Comparison of ENCODE assay signal across 21 cellular contexts in the genomic region with DNA sequence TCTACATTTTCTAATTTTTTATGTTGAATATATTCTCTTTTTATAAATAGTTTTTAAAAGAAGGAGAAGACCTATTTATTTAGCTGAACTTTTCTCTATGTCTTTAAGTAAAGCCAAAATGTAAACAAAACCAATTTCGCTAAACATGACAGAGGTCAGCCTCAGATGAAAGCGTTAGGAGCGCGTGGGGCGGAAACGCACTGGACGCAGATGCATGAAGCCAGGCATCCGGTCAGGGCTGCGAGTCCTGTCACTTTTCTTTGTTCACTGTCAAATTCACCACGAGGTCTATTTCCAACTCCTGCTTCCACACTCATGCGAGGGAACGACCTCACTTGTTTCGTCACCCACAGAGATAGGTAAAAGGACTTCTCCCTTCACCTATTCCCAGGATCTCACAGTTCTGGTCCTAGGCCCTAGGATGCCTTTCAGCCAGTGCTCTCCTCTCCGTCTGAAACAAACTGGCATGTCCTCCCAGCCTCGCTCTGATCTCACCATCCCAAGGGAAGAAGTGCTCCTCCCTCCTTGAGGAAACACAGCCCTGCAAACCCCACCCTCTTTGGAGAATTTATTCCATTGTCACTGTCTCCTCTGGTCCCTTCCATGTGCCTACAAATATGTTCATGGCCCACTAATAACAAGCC. TPM values are rescaled to one million over a fixed set of nuclear protein-coding genes. Genes with fewer than 3 reads are reported as not detected.
A peak's percentile ranks its signal among the peaks of the same experiment; 100 is the strongest.
DNase-seq lines count a peak whose midpoint lies in the region; ATAC-seq, FAIRE-seq and TF ChIP-seq lines count a peak whose summit lies in the region.
"Had no signal": no experiment of that assay in that cellular context is flagged by ENCODE, and none has a peak within 500 bp of the region (broad histone marks: within the 10 kb centered on the region; RNA-seq: fewer than 3 reads in every experiment).

No MANE protein-coding gene starts in this region.

- no peaks in the 10 kb centered on the region for H3K27me3 Mint-ChIP-seq in osteocyte (ENCODE audit: unreplicated experiment)
- H3K27me3 Mint-ChIP-seq in activated CD4-positive, alpha-beta T cell treated with anti-CD3 and anti-CD28 coated beads, Interleukin-2, amount 10 ng/mL, durations not matched to agents 7 days and 5 days: peaks cover 22% of the 10 kb centered on the region
- H3K27me3 Mint-ChIP-seq: type B pancreatic cell had no signal

- H3K4me1 ChIP-seq in gastroesophageal sphincter (peaks cover 7 to 60% (median 29%) of the 10 kb centered on the region in 3 donors), vagina (peaks cover 70% of the 10 kb centered on the region)
- H3K4me1 ChIP-seq: parathyroid adenoma had no signal

- ATAC-seq in Right ventricle myocardium inferior: peak; percentile 85
- ATAC-seq in gastroesophageal sphincter: peak; percentile 70

- TF ChIP-seq EP300 in gastroesophageal sphincter (IDR thresholded peaks at IDR 0.05): no peak

- 61 to 85% methylated on average over 7 to 15 of the region's 15 CpGs for WGBS in gastroesophageal sphincter (ENCODE audit: low coverage in 1 of 2), 2 donors

- peaks cover 48% of the 10 kb centered on the region for H3K36me3 Mint-ChIP-seq in osteocyte (ENCODE audit: unreplicated experiment)
- no peaks in the 10 kb centered on the region for H3K36me3 Mint-ChIP-seq in activated CD4-positive, alpha-beta T cell treated with anti-CD3 and anti-CD28 coated beads, Interleukin-2, amount 10 ng/mL, durations not matched to agents 7 days and 5 days (ENCODE audit: low read depth)

- no peak for DNase-seq in Right ventricle myocardium inferior (ENCODE audit: missing footprints)
- DNase-seq in cardiac septum (ENCODE audit: low spot score): no peak
- DNase-seq in osteocyte (ENCODE audit: extremely low spot score, unreplicated experiment): no peak
- DNase-seq in vagina (ENCODE audit: extremely low spot score in 2 of 2): no peak
- no peak for DNase-seq in NOMO-1 treated with dmso at 0.1 percent for 144 hours (lab: John Stamatoyannopoulos, UW; ENCODE audit: unreplicated experiment)
- no peak for DNase-seq in urothelium cell line (ENCODE audit: low spot score)
- no peak for DNase-seq in activated CD4-positive, alpha-beta T cell treated with anti-CD3 and anti-CD28 coated beads, Interleukin-2, amount 10 ng/mL, durations not matched to agents 7 days and 5 days
- DNase-seq: 8988T; activated CD4-positive, alpha-beta T cell treated with anti-CD3 and anti-CD28 coated beads, Interleukin-2, amount 50 U/mL, for 48 hours; amygdala; dermis blood vessel endothelial cell; GOT3; NCI-H1105; NK-92 treated with Interleukin-12 subunit alpha and Interleukin-12 subunit beta, amount 100 ng/mL, for 24 hours; SHP77 had no signal

- POLR2A ChIA-PET in activated CD4-positive, alpha-beta T cell treated with anti-CD3 and anti-CD28 coated beads, Interleukin-2, amount 10 ng/mL, durations not matched to agents 7 days and 5 days (lab: Charles Lee): no interaction called here

- no peaks in the 10 kb centered on the region for H3K9me3 ChIP-seq in gastroesophageal sphincter
- no peaks in the 10 kb centered on the region for H3K9me3 ChIP-seq in vagina

- TF ChIP-seq POLR2A in gastroesophageal sphincter (IDR thresholded peaks at IDR 0.05): no peak
- TF ChIP-seq POLR2A in vagina (IDR thresholded peaks at IDR 0.05): no peak

- TF ChIP-seq CTCF in gastroesophageal sphincter (IDR thresholded peaks at IDR 0.05) (no peak), osteocyte (IDR thresholded peaks at IDR 0.05) (no peak), vagina (IDR thresholded peaks at IDR 0.05) (no peak)

- H3K36me3 ChIP-seq in gastroesophageal sphincter (no peaks in the 10 kb centered on the region), vagina (no peaks in the 10 kb centered on the region)

- H3K4me1 Mint-ChIP-seq in osteocyte (ENCODE audit: unreplicated experiment): peaks cover 62% of the 10 kb centered on the region
- peaks cover 3% of the 10 kb centered on the region for H3K4me1 Mint-ChIP-seq in activated CD4-positive, alpha-beta T cell treated with anti-CD3 and anti-CD28 coated beads, Interleukin-2, amount 10 ng/mL, durations not matched to agents 7 days and 5 days

- no peak overlapping the region for H3K4me3 ChIP-seq in gastroesophageal sphincter
- H3K4me3 ChIP-seq in vagina: no peak overlapping the region

- H3K27me3 ChIP-seq in gastroesophageal sphincter: no peaks in the 10 kb centered on the region
- H3K27me3 ChIP-seq in vagina: no peaks in the 10 kb centered on the region

- intact Hi-C loops in Right ventricle myocardium inferior (cut with DNase I) (no loop called here), cardiac septum (cut with DNase I) (no loop called here), vagina (cut with DNase I) (no loop called here)

- H3K4me3 Mint-ChIP-seq in osteocyte (ENCODE audit: unreplicated experiment): no peak overlapping the region
- H3K4me3 Mint-ChIP-seq in activated CD4-positive, alpha-beta T cell treated with anti-CD3 and anti-CD28 coated beads, Interleukin-2, amount 10 ng/mL, durations not matched to agents 7 days and 5 days: no peak overlapping the region
- H3K4me3 Mint-ChIP-seq: activated T-helper 1 cell treated with anti-CD3 and anti-CD28 coated beads, Interleukin-12 subunit alpha, Interleukin-12 subunit beta, Interleukin-2, Interleukin-4 antibody, amounts not matched to agents 30 ng/mL and 10 ng/mL and 1 ng/mL, durations not matched to agents 14 hours and 24 hours and 36 hours; IgD-negative memory B cell; type B pancreatic cell had no signal

- H3K9me3 Mint-ChIP-seq in osteocyte (ENCODE audit: unreplicated experiment): peaks cover 3% of the 10 kb centered on the region
- no peaks in the 10 kb centered on the region for H3K9me3 Mint-ChIP-seq in activated CD4-positive, alpha-beta T cell treated with anti-CD3 and anti-CD28 coated beads, Interleukin-2, amount 10 ng/mL, durations not matched to agents 7 days and 5 days
- H3K9me3 Mint-ChIP-seq: activated T-helper 1 cell treated with anti-CD3 and anti-CD28 coated beads, Interleukin-12 subunit alpha, Interleukin-12 subunit beta, Interleukin-2, Interleukin-4 antibody, amounts not matched to agents 30 ng/mL and 10 ng/mL and 1 ng/mL, durations not matched to agents 14 hours and 24 hours and 36 hours; IgD-negative memory B cell; type B pancreatic cell had no signal

- peak overlapping the region in 3 of 4 donors; percentile 56 to 78 (median 71) for H3K27ac ChIP-seq in gastroesophageal sphincter
- H3K27ac ChIP-seq in vagina: peak overlapping the region; percentile 80

- peak overlapping the region; percentile 56 for H3K27ac Mint-ChIP-seq in osteocyte (ENCODE audit: unreplicated experiment)
- no peak overlapping the region for H3K27ac Mint-ChIP-seq in activated CD4-positive, alpha-beta T cell treated with anti-CD3 and anti-CD28 coated beads, Interleukin-2, amount 10 ng/mL, durations not matched to agents 7 days and 5 days
- H3K27ac Mint-ChIP-seq: activated T-helper 1 cell treated with anti-CD3 and anti-CD28 coated beads, Interleukin-12 subunit alpha, Interleukin-12 subunit beta, Interleukin-2, Interleukin-4 antibody, amounts not matched to agents 30 ng/mL and 10 ng/mL and 1 ng/mL, durations not matched to agents 14 hours and 24 hours and 36 hours; IgD-negative memory B cell; type B pancreatic cell had no signal

- FAIRE-seq in urothelium cell line (lab: Jason Lieb, UNC): no peak
- FAIRE-seq: GM18507 had no signal

- CTCF ChIA-PET in activated CD4-positive, alpha-beta T cell treated with anti-CD3 and anti-CD28 coated beads, Interleukin-2, amount 10 ng/mL, durations not matched to agents 7 days and 5 days (lab: Charles Lee): no interaction called here

RNA-seq across cellular contexts. Expression of gene ITGB5, which starts 57.9 kb away (rescaled TPM):
- total RNA-seq in Right ventricle myocardium inferior (109 TPM), cardiac septum (180 TPM), gastroesophageal sphincter (100 to 1,000 TPM; 125 to 312 (median 151) TPM), osteocyte (419 and 441 TPM in 2 replicates), vagina (156 TPM)
- total RNA-seq in activated CD4-positive, alpha-beta T cell treated with anti-CD3 and anti-CD28 coated beads, Interleukin-2, amount 10 ng/mL, durations not matched to agents 7 days and 5 days: under 1 TPM; 0.15 to 0.37 TPM

Comparison
In these comparisons a context has a peak if more than half of its experiments do, and no peak if none do; other contexts are left out.
1. RNA of gene ITGB5, which starts 57.9 kb away (total RNA-seq): 419 to 441 TPM in osteocyte, 180 TPM in cardiac septum (single experiment), 125 to 312 TPM in gastroesophageal sphincter, 156 TPM in vagina (single experiment) and 109 TPM in Right ventricle myocardium inferior (single experiment); 0.15 to 0.37 TPM in activated CD4-positive, alpha-beta T cell treated with anti-CD3 and anti-CD28 coated beads, Interleukin-2, amount 10 ng/mL, durations not matched to agents 7 days and 5 days; every median in the first group is over 10 times any median in the second.